1 cellular context compared by ENCODE assay signal in the genomic region with DNA sequence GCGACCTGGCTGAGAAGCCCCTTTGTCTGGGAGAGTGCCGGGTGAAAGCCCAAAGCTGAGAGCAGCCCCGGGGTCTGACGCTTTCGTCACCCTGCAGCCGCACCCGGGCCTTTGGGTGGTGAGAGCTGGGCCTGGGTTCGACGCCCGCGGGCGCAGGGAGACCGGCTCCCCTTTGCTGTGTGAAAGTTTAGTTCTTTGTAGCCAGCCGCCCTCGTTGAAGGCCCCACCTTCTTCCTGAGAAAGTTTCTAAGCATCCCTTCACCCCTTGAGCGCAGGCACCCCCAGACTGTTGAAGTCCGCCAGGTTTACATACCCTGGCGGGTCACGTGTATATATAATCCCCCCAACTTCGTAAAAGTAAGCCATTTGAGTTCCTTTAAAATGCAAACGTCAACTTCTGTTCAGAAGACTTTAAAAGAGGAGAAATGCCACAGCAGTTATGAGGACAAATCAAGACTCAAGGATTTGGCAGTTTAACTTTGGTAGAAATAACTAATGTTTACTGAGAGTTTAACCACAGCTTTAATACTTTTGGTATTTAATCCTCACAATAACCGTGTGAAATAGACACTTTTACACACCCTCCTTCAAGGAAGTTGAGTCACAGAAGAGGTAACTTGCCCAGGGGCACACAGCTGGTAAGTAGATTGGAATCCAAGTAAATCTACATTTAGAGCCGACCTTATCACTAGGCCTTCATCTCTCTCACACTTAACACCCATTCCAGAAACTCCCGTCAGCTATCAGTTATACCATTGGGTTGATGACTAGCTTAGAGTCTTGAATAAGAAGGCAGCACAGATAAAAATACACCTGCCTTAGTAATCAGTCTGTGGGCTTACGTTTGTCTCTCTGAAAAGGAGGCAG.
TF ChIP-seq lines count a peak whose summit lies in the region.

No MANE protein-coding gene starts in this region.

TF ChIP-seq in K562, 482 proteins besides CTCF, POLR2A, EP300 and RAD21 (continued from another document and continues in another):
- TF ChIP-seq, protein P1, sequence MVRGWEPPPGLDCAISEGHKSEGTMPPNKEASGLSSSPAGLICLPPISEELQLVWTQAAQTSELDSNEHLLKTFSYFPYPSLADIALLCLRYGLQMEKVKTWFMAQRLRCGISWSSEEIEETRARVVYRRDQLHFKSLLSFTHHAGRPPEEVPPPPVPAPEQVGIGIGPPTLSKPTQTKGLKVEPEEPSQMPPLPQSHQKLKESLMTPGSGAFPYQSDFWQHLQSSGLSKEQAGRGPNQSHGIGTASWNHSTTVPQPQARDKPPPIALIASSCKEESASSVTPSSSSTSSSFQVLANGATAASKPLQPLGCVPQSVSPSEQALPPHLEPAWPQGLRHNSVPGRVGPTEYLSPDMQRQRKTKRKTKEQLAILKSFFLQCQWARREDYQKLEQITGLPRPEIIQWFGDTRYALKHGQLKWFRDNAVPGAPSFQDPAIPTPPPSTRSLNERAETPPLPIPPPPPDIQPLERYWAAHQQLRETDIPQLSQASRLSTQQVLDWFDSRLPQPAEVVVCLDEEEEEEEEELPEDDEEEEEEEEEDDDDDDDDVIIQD (CRISPR knock-in tag; IDR thresholded peaks at IDR 0.05): no peak
- TF ChIP-seq SMAD4 (CRISPR knock-in tag; conservative IDR thresholded peaks at IDR 0.05): 0 out of 2 replicates have a peak, but pooled peaks have one; percentile 13
- TF ChIP-seq, protein P2, sequence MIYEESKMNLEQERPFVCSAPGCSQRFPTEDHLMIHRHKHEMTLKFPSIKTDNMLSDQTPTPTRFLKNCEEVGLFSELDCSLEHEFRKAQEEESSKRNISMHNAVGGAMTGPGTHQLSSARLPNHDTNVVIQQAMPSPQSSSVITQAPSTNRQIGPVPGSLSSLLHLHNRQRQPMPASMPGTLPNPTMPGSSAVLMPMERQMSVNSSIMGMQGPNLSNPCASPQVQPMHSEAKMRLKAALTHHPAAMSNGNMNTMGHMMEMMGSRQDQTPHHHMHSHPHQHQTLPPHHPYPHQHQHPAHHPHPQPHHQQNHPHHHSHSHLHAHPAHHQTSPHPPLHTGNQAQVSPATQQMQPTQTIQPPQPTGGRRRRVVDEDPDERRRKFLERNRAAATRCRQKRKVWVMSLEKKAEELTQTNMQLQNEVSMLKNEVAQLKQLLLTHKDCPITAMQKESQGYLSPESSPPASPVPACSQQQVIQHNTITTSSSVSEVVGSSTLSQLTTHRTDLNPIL (CRISPR knock-in tag; IDR thresholded peaks at IDR 0.05): no peak
- no peak for TF ChIP-seq CHD4 (IDR thresholded peaks at IDR 0.05; ENCODE audit: insufficient read depth, insufficient replicate concordance, low read depth, low read length, poor library complexity, severe bottlenecking)
- TF ChIP-seq, protein P3, sequence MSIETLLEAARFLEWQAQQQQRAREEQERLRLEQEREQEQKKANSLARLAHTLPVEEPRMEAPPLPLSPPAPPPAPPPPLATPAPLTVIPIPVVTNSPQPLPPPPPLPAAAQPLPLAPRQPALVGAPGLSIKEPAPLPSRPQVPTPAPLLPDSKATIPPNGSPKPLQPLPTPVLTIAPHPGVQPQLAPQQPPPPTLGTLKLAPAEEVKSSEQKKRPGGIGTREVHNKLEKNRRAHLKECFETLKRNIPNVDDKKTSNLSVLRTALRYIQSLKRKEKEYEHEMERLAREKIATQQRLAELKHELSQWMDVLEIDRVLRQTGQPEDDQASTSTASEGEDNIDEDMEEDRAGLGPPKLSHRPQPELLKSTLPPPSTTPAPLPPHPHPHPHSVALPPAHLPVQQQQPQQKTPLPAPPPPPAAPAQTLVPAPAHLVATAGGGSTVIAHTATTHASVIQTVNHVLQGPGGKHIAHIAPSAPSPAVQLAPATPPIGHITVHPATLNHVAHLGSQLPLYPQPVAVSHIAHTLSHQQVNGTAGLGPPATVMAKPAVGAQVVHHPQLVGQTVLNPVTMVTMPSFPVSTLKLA (conservative IDR thresholded peaks at IDR 0.05): 0 out of 4 replicates have a peak, but pooled peaks have one; percentile 20 to 34
- no peak for TF ChIP-seq ZNF668 (CRISPR knock-in tag; IDR thresholded peaks at IDR 0.05)
- TF ChIP-seq ZNF384 (IDR thresholded peaks at IDR 0.05; ENCODE audit: low read depth, low read length): no peak
- no peak for TF ChIP-seq PHF21A (IDR thresholded peaks at IDR 0.05; ENCODE audit: borderline replicate concordance, low read depth)
- TF ChIP-seq, protein P4, sequence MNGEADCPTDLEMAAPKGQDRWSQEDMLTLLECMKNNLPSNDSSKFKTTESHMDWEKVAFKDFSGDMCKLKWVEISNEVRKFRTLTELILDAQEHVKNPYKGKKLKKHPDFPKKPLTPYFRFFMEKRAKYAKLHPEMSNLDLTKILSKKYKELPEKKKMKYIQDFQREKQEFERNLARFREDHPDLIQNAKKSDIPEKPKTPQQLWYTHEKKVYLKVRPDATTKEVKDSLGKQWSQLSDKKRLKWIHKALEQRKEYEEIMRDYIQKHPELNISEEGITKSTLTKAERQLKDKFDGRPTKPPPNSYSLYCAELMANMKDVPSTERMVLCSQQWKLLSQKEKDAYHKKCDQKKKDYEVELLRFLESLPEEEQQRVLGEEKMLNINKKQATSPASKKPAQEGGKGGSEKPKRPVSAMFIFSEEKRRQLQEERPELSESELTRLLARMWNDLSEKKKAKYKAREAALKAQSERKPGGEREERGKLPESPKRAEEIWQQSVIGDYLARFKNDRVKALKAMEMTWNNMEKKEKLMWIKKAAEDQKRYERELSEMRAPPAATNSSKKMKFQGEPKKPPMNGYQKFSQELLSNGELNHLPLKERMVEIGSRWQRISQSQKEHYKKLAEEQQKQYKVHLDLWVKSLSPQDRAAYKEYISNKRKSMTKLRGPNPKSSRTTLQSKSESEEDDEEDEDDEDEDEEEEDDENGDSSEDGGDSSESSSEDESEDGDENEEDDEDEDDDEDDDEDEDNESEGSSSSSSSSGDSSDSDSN (IDR thresholded peaks at IDR 0.05; ENCODE audit: borderline replicate concordance in 1 of 2, low read depth in 2 of 2, low read length in 2 of 2): 0 out of 4 replicates have a peak, but pooled peaks of 1 of the 2 experiments have one; percentile 8
- TF ChIP-seq, protein P5, sequence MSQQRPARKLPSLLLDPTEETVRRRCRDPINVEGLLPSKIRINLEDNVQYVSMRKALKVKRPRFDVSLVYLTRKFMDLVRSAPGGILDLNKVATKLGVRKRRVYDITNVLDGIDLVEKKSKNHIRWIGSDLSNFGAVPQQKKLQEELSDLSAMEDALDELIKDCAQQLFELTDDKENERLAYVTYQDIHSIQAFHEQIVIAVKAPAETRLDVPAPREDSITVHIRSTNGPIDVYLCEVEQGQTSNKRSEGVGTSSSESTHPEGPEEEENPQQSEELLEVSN (IDR thresholded peaks at IDR 0.05; ENCODE audit: borderline replicate concordance in 1 of 2, extremely low read depth in 1 of 2, insufficient read depth in 1 of 2, insufficient read length in 1 of 2, low read depth in 1 of 2, low read length in 1 of 2, poor library complexity in 1 of 2, severe bottlenecking in 1 of 2): peak in 1 of 2 experiments; percentile 70
- no peak for TF ChIP-seq ZNF717 (CRISPR knock-in tag; IDR thresholded peaks at IDR 0.05)
- TF ChIP-seq WHSC1 (IDR thresholded peaks at IDR 0.05; ENCODE audit: low read length): no peak
- no peak for TF ChIP-seq ZEB2 (IDR thresholded peaks at IDR 0.05)
- TF ChIP-seq, protein P6, sequence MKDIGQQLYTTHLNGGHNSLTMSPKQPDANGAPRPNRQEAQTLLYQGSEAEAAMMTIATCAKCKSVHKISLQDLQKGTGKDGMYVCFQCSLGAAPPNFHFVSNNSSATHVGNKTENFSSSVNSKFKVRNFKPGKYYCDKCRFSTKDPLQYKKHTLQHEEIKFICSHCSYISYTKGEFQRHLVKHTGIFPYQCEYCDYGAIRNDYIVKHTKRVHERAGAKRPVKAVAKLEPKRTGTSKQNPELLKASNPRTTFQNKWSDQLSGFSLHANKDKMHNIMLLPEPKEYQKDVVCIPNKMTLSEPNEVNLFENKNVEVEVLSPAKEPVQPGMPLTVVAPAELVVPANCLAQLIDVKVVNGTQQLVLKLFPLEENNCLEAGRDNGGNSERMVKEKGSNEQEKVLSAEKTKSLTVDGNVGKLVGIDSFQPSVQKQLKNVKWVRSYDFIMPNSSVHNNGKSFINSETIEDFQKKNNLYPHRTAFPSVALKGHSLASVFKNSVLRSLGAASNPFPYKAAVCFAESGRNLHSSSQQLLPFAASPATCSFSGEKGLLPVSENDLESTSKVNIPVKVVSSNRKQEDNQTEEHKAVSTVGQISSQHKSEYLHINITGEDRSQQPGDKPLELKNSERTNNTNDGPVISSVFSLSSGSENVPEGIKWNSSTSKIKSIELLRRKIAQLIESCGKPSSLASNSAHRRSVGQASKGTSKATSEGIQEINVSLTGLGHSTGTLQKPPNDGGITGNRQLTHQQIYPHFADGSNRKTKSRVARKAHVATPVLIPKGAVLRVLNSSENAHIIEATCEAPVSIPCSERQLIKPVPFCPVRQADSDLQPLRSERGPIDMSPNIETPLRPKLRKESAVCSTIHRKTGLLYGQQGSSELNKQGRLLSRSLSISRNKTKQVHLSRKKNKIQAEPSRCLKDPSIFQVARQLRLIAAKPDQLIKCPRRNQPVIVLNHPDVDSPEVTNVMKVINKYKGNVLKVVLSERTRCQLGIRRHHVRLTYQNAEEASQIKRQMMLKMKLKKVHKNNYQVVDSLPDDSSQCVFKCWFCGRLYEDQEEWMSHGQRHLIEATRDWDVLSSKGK (CRISPR knock-in tag; IDR thresholded peaks at IDR 0.05): no peak
- peak; percentile 39; the same call in 1 of the 2 replicates for TF ChIP-seq RAD51 (IDR thresholded peaks at IDR 0.05; ENCODE audit: borderline replicate concordance, low read depth)
- no peak for TF ChIP-seq TAF9B (IDR thresholded peaks at IDR 0.05; ENCODE audit: partially characterized antibody)
- no peak for TF ChIP-seq GTF2A2 (tag; IDR thresholded peaks at IDR 0.05)
- no peak for TF ChIP-seq ZNF263 (CRISPR knock-in tag; IDR thresholded peaks at IDR 0.05; ENCODE audit: borderline replicate concordance)
- TF ChIP-seq ZNF77 (CRISPR knock-in tag; IDR thresholded peaks at IDR 0.05): no peak
- peak; percentile 61 for TF ChIP-seq CBFA2T2 (conservative IDR thresholded peaks at IDR 0.05)
- TF ChIP-seq, protein P7, sequence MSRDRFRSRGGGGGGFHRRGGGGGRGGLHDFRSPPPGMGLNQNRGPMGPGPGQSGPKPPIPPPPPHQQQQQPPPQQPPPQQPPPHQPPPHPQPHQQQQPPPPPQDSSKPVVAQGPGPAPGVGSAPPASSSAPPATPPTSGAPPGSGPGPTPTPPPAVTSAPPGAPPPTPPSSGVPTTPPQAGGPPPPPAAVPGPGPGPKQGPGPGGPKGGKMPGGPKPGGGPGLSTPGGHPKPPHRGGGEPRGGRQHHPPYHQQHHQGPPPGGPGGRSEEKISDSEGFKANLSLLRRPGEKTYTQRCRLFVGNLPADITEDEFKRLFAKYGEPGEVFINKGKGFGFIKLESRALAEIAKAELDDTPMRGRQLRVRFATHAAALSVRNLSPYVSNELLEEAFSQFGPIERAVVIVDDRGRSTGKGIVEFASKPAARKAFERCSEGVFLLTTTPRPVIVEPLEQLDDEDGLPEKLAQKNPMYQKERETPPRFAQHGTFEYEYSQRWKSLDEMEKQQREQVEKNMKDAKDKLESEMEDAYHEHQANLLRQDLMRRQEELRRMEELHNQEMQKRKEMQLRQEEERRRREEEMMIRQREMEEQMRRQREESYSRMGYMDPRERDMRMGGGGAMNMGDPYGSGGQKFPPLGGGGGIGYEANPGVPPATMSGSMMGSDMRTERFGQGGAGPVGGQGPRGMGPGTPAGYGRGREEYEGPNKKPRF (IDR thresholded peaks at IDR 0.05; ENCODE audit: low read depth, low read length): no peak
- TF ChIP-seq JUND (IDR thresholded peaks at IDR 0.05; ENCODE audit: borderline replicate concordance, low read depth, low read length): peak; percentile 25; the same call in 1 of the 2 replicates
- TF ChIP-seq JUND (tag; IDR thresholded peaks at IDR 0.05; ENCODE audit: borderline replicate concordance, low read depth, low read length): no peak
- TF ChIP-seq BMI1 (IDR thresholded peaks at IDR 0.05; ENCODE audit: low read length): no peak
- TF ChIP-seq SAFB2 (IDR thresholded peaks at IDR 0.05; ENCODE audit: borderline replicate concordance, low read depth, low read length, severe bottlenecking): no peak
- TF ChIP-seq POLR2AphosphoS5 (IDR thresholded peaks at IDR 0.05; ENCODE audit: control insufficient read depth, insufficient read depth, low read depth, low read length): 0 out of 2 replicates have a peak, but pooled peaks have one; percentile 51
- TF ChIP-seq HSF4 (CRISPR knock-in tag; IDR thresholded peaks at IDR 0.05; ENCODE audit: borderline replicate concordance): 0 out of 2 replicates have a peak, but pooled peaks have one; percentile 48
- TF ChIP-seq, protein P8, sequence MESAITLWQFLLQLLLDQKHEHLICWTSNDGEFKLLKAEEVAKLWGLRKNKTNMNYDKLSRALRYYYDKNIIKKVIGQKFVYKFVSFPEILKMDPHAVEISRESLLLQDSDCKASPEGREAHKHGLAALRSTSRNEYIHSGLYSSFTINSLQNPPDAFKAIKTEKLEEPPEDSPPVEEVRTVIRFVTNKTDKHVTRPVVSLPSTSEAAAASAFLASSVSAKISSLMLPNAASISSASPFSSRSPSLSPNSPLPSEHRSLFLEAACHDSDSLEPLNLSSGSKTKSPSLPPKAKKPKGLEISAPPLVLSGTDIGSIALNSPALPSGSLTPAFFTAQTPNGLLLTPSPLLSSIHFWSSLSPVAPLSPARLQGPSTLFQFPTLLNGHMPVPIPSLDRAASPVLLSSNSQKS (CRISPR knock-in tag; IDR thresholded peaks at IDR 0.05): no peak
- TF ChIP-seq PHF8 (IDR thresholded peaks at IDR 0.05; ENCODE audit: borderline replicate concordance, low read length): no peak
- TF ChIP-seq KHSRP (IDR thresholded peaks at IDR 0.05): no peak
- TF ChIP-seq SUPT5H (IDR thresholded peaks at IDR 0.05): no peak
- TF ChIP-seq EZH2 (IDR thresholded peaks at IDR 0.05; ENCODE audit: borderline replicate concordance, low read depth, low read length): no peak
- no peak for TF ChIP-seq RBM34 (IDR thresholded peaks at IDR 0.05; ENCODE audit: borderline replicate concordance, insufficient read depth, low read length)
- TF ChIP-seq DACH1 (IDR thresholded peaks at IDR 0.05; ENCODE audit: partially characterized antibody): no peak
- no peak for TF ChIP-seq ZNF143 (CRISPR knock-in tag; IDR thresholded peaks at IDR 0.05)
- no peak for TF ChIP-seq TOE1 (IDR thresholded peaks at IDR 0.05; ENCODE audit: borderline replicate concordance)
- TF ChIP-seq TOE1 (CRISPR knock-in tag; IDR thresholded peaks at IDR 0.05; ENCODE audit: borderline replicate concordance, low read depth): no peak
- TF ChIP-seq, protein P9, sequence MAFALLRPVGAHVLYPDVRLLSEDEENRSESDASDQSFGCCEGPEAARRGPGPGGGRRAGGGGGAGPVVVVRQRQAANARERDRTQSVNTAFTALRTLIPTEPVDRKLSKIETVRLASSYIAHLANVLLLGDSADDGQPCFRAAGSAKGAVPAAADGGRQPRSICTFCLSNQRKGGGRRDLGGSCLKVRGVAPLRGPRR (CRISPR knock-in tag; IDR thresholded peaks at IDR 0.05): no peak
